Comparison of ENCODE assay signal across 36 cellular contexts in the genomic region with DNA sequence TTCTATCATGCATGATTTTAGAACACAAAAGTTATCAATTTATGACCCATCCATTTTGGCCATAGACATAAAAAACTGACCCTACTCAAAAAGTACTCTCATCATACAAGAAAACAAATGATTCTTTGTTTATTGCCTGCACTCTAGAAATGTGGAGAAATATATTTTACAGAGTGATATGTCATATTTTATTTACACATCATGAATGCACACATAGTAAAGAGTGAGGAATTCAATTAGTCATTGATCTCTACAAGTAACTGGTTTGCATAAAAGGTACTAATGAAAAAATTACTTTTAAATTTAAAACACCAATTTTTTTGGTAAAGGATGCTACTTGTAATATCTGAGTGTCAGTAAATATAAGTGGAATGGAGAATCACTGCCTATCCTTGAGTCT.
"Had no signal": no experiment of that assay in that cellular context is flagged by ENCODE, and none has a peak within 500 bp of the region (broad histone marks: within the 10 kb centered on the region; RNA-seq: fewer than 3 reads in every experiment).

No MANE protein-coding gene starts in this region.

- FAIRE-seq: astrocyte, TTC549 had no signal

- H3K36me3 ChIP-seq: adrenal gland, brain microvascular endothelial cell, breast epithelium, cardiac muscle cell had no signal

- H3K4me3 ChIP-seq: adrenal gland, body of pancreas, breast epithelium, cardiac muscle cell had no signal

- ATAC-seq: activated CD8-positive, alpha-beta T cell treated with anti-CD3 and anti-CD28 coated beads for 36 hours; activated naive CD4-positive, alpha-beta T cell treated with anti-CD3 and anti-CD28 coated beads, Interleukin-2, amount 50 U/mL, for 72 hours; activated T-cell treated with anti-CD3 and anti-CD28 coated beads, Interleukin-2, amount 50 U/mL, for 4 hours; activated T-cell treated with anti-CD3 and anti-CD28 coated beads, Interleukin-2, amount 50 U/mL, for 72 hours; activated T-helper 17 cell treated with anti-CD3 and anti-CD28 coated beads, Interleukin-2, amount 50 U/mL, for 72 hours; body of pancreas; T-cell had no signal

- DNase-seq: activated B cell treated with CpG ODN at 0.5 μM for 24 hours; activated CD4-positive, alpha-beta memory T cell treated with anti-CD3 and anti-CD28 coated beads for 36 hours; activated CD4-positive, alpha-beta T cell treated with anti-CD3 and anti-CD28 coated beads for 4 hours; activated CD4-positive, alpha-beta T cell treated with anti-CD3 and anti-CD28 coated beads, Interleukin-2, amount 10 ng/mL, durations not matched to agents 24 days and 14 days; activated CD4-positive, alpha-beta T cell treated with anti-CD3 and anti-CD28 coated beads, Interleukin-2, amount 50 U/mL, for 1 hour; activated CD4-positive, alpha-beta T cell treated with anti-CD3 and anti-CD28 coated beads, Interleukin-2, amount 50 U/mL, for 4 hours; activated CD4-positive, CD25-positive, alpha-beta regulatory T cell treated with anti-CD3 and anti-CD28 coated beads, Interleukin-2, amount 50 U/mL, for 72 hours; activated CD8-positive, alpha-beta memory T cell treated with anti-CD3 and anti-CD28 coated beads, Interleukin-2, amount 50 U/mL, for 4 hours; activated CD8-positive, alpha-beta T cell treated with anti-CD3 and anti-CD28 coated beads for 36 hours; activated effector memory CD4-positive, alpha-beta T cell treated with anti-CD3 and anti-CD28 coated beads, Interleukin-2, amount 50 U/mL, for 16 hours; activated gamma-delta T cell treated with Interleukin-2 at 50 U/mL for 16 hours; activated naive CD4-positive, alpha-beta T cell; activated naive CD4-positive, alpha-beta T cell treated with anti-CD3 and anti-CD28 coated beads for 36 hours; activated naive CD4-positive, alpha-beta T cell treated with anti-CD3 and anti-CD28 coated beads, Interleukin-2, amount 50 U/mL, for 16 hours; activated naive CD8-positive, alpha-beta T cell treated with anti-CD3 and anti-CD28 coated beads for 36 hours; activated T-cell treated with anti-CD3 and anti-CD28 coated beads for 4 hours; activated T-cell treated with anti-CD3 and anti-CD28 coated beads, Interleukin-2, amount 50 U/mL, for 1 hour; activated T-cell treated with anti-CD3 and anti-CD28 coated beads, Interleukin-2, amount 50 U/mL, for 4 hours; activated T-cell treated with anti-CD3 and anti-CD28 coated beads, Interleukin-2, amount 50 U/mL, for 72 hours; adrenal gland; amniotic stem cell; aorta; body of pancreas; brain microvascular endothelial cell; caudate nucleus; cerebellar nuclear complex; T-cell; T-helper 2 cell; T-helper 9 cell had no signal

- H3K4me1 ChIP-seq: adrenal gland, body of pancreas, breast epithelium had no signal

- H3K9me3 ChIP-seq: adrenal gland, body of pancreas, breast epithelium had no signal

- H3K27ac ChIP-seq: adrenal gland, body of pancreas, brain microvascular endothelial cell, breast epithelium, VCaP had no signal

- H3K27me3 ChIP-seq: adrenal gland, body of pancreas, brain microvascular endothelial cell, breast epithelium, cardiac muscle cell had no signal
